28 cellular contexts compared by ENCODE assay signal in genomic region chr7:131935180-131935579, GRCh38.
"Had no signal": no experiment of that assay in that cellular context is flagged by ENCODE, and none has a peak within 500 bp of the region (broad histone marks: within the 10 kb centered on the region; RNA-seq: fewer than 3 reads in every experiment).

No MANE protein-coding gene starts in this region.

- H3K4me1 ChIP-seq: adrenal gland, ascending aorta, esophagus muscularis mucosa, heart right ventricle, pancreas, prostate gland, tibial artery, upper lobe of right lung had no signal

- DNase-seq: activated CD4-positive, alpha-beta T cell treated with anti-CD3 and anti-CD28 coated beads for 36 hours; activated CD4-positive, alpha-beta T cell treated with anti-CD3 and anti-CD28 coated beads, Interleukin-2, amount 50 U/mL, for 4 hours; activated CD4-positive, CD25-positive, alpha-beta regulatory T cell; activated naive CD4-positive, alpha-beta T cell; activated T-cell treated with anti-CD3 and anti-CD28 coated beads for 4 hours; activated T-cell treated with anti-CD3 and anti-CD28 coated beads, Interleukin-2, amount 50 U/mL, for 72 hours; adrenal gland; cortex of kidney; foreskin melanocyte; heart right ventricle; naive thymus-derived CD8-positive, alpha-beta T cell; nucleus accumbens; pancreas; stimulated activated CD4-positive, alpha-beta T cell treated with anti-CD3 and anti-CD28 coated beads, Interleukin-15, amount 100 ng/mL, for 24 hours; stimulated activated CD4-positive, alpha-beta T cell treated with anti-CD3 and anti-CD28 coated beads, Interleukin-2, amount 100 ng/mL, for 24 hours; stimulated activated naive B cell treated with anti-CD40 and anti-IgM and Interleukin-4, amounts not matched to agents 10 μg/mL and 1 μg/mL and 100 μg/mL, for 72 hours; T-helper 2 cell; tibial artery; upper lobe of right lung had no signal

- H3K4me1 Mint-ChIP-seq: activated CD4-positive, alpha-beta T cell treated with anti-CD3 and anti-CD28 coated beads for 36 hours; brain; mesothelial cell of epicardium; naive thymus-derived CD8-positive, alpha-beta T cell; neural crest cell had no signal

- H3K27me3 ChIP-seq: adrenal gland, ascending aorta, cardiac muscle cell, pancreas, upper lobe of right lung had no signal

- H3K4me3 Mint-ChIP-seq: activated CD4-positive, alpha-beta T cell treated with anti-CD3 and anti-CD28 coated beads for 36 hours; activated T-cell treated with anti-CD3 and anti-CD28 coated beads, Interleukin-2, amount 50 U/mL, for 72 hours; brain; mesothelial cell of epicardium; naive thymus-derived CD8-positive, alpha-beta T cell; neural crest cell; stimulated activated naive B cell treated with anti-CD40 and anti-IgM and Interleukin-4, amounts not matched to agents 10 μg/mL and 1 μg/mL and 100 μg/mL, for 72 hours had no signal

- H3K9me3 Mint-ChIP-seq: mesothelial cell of epicardium, neural crest cell had no signal

- H3K36me3 ChIP-seq: adrenal gland, ascending aorta, cardiac muscle cell, esophagus muscularis mucosa, heart right ventricle, pancreas, prostate gland, suprapubic skin, tibial artery, upper lobe of right lung had no signal

- H3K4me3 ChIP-seq: adrenal gland, ascending aorta, cardiac muscle cell, esophagus muscularis mucosa, heart right ventricle, pancreas, prostate gland, suprapubic skin, tibial artery, upper lobe of right lung had no signal

- H3K27ac ChIP-seq: adrenal gland, ascending aorta, cardiac muscle cell, esophagus muscularis mucosa, heart right ventricle, pancreas, prostate gland, suprapubic skin, tibial artery, upper lobe of right lung had no signal

- ATAC-seq: activated CD4-positive, alpha-beta T cell treated with anti-CD3 and anti-CD28 coated beads for 36 hours; activated naive CD4-positive, alpha-beta T cell treated with anti-CD3 and anti-CD28 coated beads, Interleukin-2, amount 50 U/mL, for 72 hours; activated T-cell treated with anti-CD3 and anti-CD28 coated beads, Interleukin-2, amount 50 U/mL, for 72 hours; heart right ventricle; naive thymus-derived CD8-positive, alpha-beta T cell; stimulated activated naive B cell treated with anti-CD40 and anti-IgM and Interleukin-4, amounts not matched to agents 10 μg/mL and 1 μg/mL and 100 μg/mL, for 72 hours; upper lobe of right lung had no signal

- H3K36me3 Mint-ChIP-seq: activated naive CD4-positive, alpha-beta T cell treated with anti-CD3 and anti-CD28 coated beads, Interleukin-2, amount 50 U/mL, for 72 hours; brain; mesothelial cell of epicardium; naive thymus-derived CD8-positive, alpha-beta T cell had no signal

- H3K9me3 ChIP-seq: adrenal gland, ascending aorta, esophagus muscularis mucosa, heart right ventricle, pancreas, prostate gland, suprapubic skin, tibial artery, upper lobe of right lung had no signal

- H3K27ac Mint-ChIP-seq: activated CD4-positive, alpha-beta T cell treated with anti-CD3 and anti-CD28 coated beads for 36 hours; activated naive CD4-positive, alpha-beta T cell treated with anti-CD3 and anti-CD28 coated beads, Interleukin-2, amount 50 U/mL, for 72 hours; activated T-cell treated with anti-CD3 and anti-CD28 coated beads, Interleukin-2, amount 50 U/mL, for 72 hours; mesothelial cell of epicardium; naive thymus-derived CD8-positive, alpha-beta T cell; stimulated activated naive B cell treated with anti-CD40 and anti-IgM and Interleukin-4, amounts not matched to agents 10 μg/mL and 1 μg/mL and 100 μg/mL, for 72 hours had no signal
